20 cellular contexts compared by ENCODE assay signal in genomic region chr4:180840142-180840541, GRCh38.
DNase-seq lines count a peak whose midpoint lies in the region; ATAC-seq, FAIRE-seq and TF ChIP-seq lines count a peak whose summit lies in the region.
"Had no signal": no experiment of that assay in that cellular context is flagged by ENCODE, and none has a peak within 500 bp of the region (broad histone marks: within the 10 kb centered on the region; RNA-seq: fewer than 3 reads in every experiment).

No MANE protein-coding gene starts in this region.

- intact Hi-C loops in A673 (cut with micrococcal nuclease; ENCODE audit: unreplicated experiment), result loop anchor here (5.0 kb wide), 1 partner anchor 173 kb away; no protein-coding TSS in a partner anchor

- WGBS in H1 (ENCODE audit: extremely low coverage in 1 of 2, insufficient coverage in 1 of 2, insufficient read length in 1 of 2, insufficient replicate concordance in 2 of 2, low coverage in 1 of 2, low lambda C conversion rate in 2 of 2, missing lambda C conversion rate in 1 of 2), 2 experiments, result 73% methylated on average over 7 of the region's 7 CpGs; no CpG with 5 or more reads in 1 of the 2 experiments

- TF ChIP-seq RAD21 in H1 (IDR thresholded peaks at IDR 0.05 in 1 of 2, conservative IDR thresholded peaks at IDR 0.05 in 1 of 2; ENCODE audit: low read depth in 2 of 2, low read length in 2 of 2), result peak; percentile 29 to 58

- no peaks in the 10 kb centered on the region for H3K9me3 ChIP-seq in A673 (ENCODE audit: low read depth, low read length, poor library complexity, severe bottlenecking)
- H3K9me3 ChIP-seq in OCI-LY3 (ENCODE audit: insufficient read depth, low read length), result no peaks in the 10 kb centered on the region
- no peaks in the 10 kb centered on the region for H3K9me3 ChIP-seq in H1 (ENCODE audit: insufficient read depth in 2 of 2, low read depth in 1 of 2, low read length in 1 of 2)

- DNase-seq in A673 (ENCODE audit: low spot score) (peak; percentile 24), H1 (ENCODE audit: low read depth in 1 of 2, low spot score in 2 of 2) (no peak), SW 1271 (lab: John Stamatoyannopoulos, UW) (no peak), erythroblast (lab: John Stamatoyannopoulos, UW) (no peak)
- DNase-seq: activated CD4-positive, alpha-beta T cell treated with anti-CD3 and anti-CD28 coated beads, Interleukin-2, amount 50 U/mL, for 4 hours; activated CD8-positive, alpha-beta memory T cell treated with anti-CD3 and anti-CD28 coated beads, Interleukin-2, amount 50 U/mL, for 48 hours; activated naive CD8-positive, alpha-beta T cell treated with anti-CD3 and anti-CD28 coated beads for 36 hours; CD4-positive, alpha-beta T cell; foreskin fibroblast; left ventricle myocardium superior; NCI-H1436; NCI-H524; posterior cingulate gyrus; SHP77 treated with DMSO at 0.1 percent for 48 hours had no signal

- ATAC-seq in GM18868 (IDR thresholded peaks at IDR 0.05; ENCODE audit: unreplicated experiment), result peak; percentile 63
- no peak for ATAC-seq in HG02588 (IDR thresholded peaks at IDR 0.05; ENCODE audit: unreplicated experiment)
- ATAC-seq: left ventricle myocardium superior had no signal

- H4K8ac ChIP-seq in H1 (ENCODE audit: extremely low read depth, insufficient read depth, low read length), result no peak overlapping the region

- H3K23me2 ChIP-seq in H1 (ENCODE audit: low read depth, low read length), result no peaks in the 10 kb centered on the region

- H3K4me2 ChIP-seq in OCI-LY3 (ENCODE audit: low read length), result no peak overlapping the region
- H3K4me2 ChIP-seq in H1 (ENCODE audit: insufficient read depth in 1 of 2, low read depth in 2 of 2, low read length in 2 of 2), result no peak overlapping the region

- no peak overlapping the region for H3K4me3 ChIP-seq in A673 (ENCODE audit: low read depth, low read length, poor library complexity, severe bottlenecking)
- H3K4me3 ChIP-seq in OCI-LY3 (ENCODE audit: low read length), result no peak overlapping the region
- H3K4me3 ChIP-seq in H1 (ENCODE audit: extremely low read depth in 1 of 4, insufficient read depth in 2 of 4, low read depth in 3 of 4, low read length in 4 of 4), result no peak overlapping the region

- no peak overlapping the region for H2AK5ac ChIP-seq in H1 (ENCODE audit: low read depth, low read length)

- H3K18ac ChIP-seq in H1 (ENCODE audit: extremely low read depth, low read length), result no peak overlapping the region

- H3K27me3 ChIP-seq in A673 (replicated peaks; ENCODE audit: insufficient read depth, low read depth, low read length, poor library complexity) (no peaks in the 10 kb centered on the region), OCI-LY3 (ENCODE audit: low read depth, low read length) (no peaks in the 10 kb centered on the region), H1 (replicated peaks in 1 of 4; ENCODE audit: control insufficient read depth in 3 of 4, extremely low read depth in 1 of 4, insufficient read depth in 3 of 4, low read length in 3 of 4) (no peaks in the 10 kb centered on the region)

- no peaks in the 10 kb centered on the region for H3K36me3 ChIP-seq in A673 (ENCODE audit: insufficient read depth, low read length, poor library complexity, severe bottlenecking)
- no peaks in the 10 kb centered on the region for H3K36me3 ChIP-seq in OCI-LY3 (replicated peaks; ENCODE audit: low read depth, low read length)
- no peaks in the 10 kb centered on the region for H3K36me3 ChIP-seq in H1 (ENCODE audit: control insufficient read depth in 2 of 4, insufficient read depth in 4 of 4, low read length in 3 of 4)

- POLR2A ChIA-PET in A673 (lab: Charles Lee; ENCODE audit: low non-redundant PET) (no interaction called here), H1 (lab: Charles Lee; ENCODE audit: partially characterized antibody) (interaction anchor here (0.6 kb wide), 1 partner anchor 53 kb away, joined by 3 read pairs; no protein-coding TSS in a partner anchor)

- no peak overlapping the region for H3K56ac ChIP-seq in H1 (replicated peaks; ENCODE audit: insufficient read length, low read depth, low read length)

- H3K4me1 ChIP-seq in A673 (ENCODE audit: insufficient read depth, low read length, poor library complexity, severe bottlenecking) (no peaks in the 10 kb centered on the region), OCI-LY3 (ENCODE audit: low read length) (no peaks in the 10 kb centered on the region), H1 (replicated peaks in 1 of 4; ENCODE audit: control insufficient read depth in 3 of 4, insufficient read depth in 4 of 4, low read length in 3 of 4) (no peaks in the 10 kb centered on the region)

- H3K9ac ChIP-seq in OCI-LY3 (ENCODE audit: low read length) (no peak overlapping the region), H1 (replicated peaks in 1 of 4; ENCODE audit: extremely low read depth in 1 of 4, low read depth in 3 of 4, low read length in 3 of 4) (no peak overlapping the region)

- BruUV-seq in A673 (replicated peaks; lab: Mats Ljungman, UMichigan), result no TSS peak

- H3K23ac ChIP-seq in H1 (ENCODE audit: insufficient read length), result no peak overlapping the region

- H2BK20ac ChIP-seq in H1 (ENCODE audit: low read length), result no peak overlapping the region

- FAIRE-seq in H1 (lab: Jason Lieb, UNC), result no peak
- FAIRE-seq: astrocyte, G401.6 had no signal

- H2AFZ ChIP-seq in OCI-LY3 (ENCODE audit: low read depth, low read length) (no peak overlapping the region), H1 (ENCODE audit: low read length) (no peak overlapping the region)

- no peak overlapping the region for H2BK120ac ChIP-seq in H1 (replicated peaks; ENCODE audit: low read depth, low read length)

- no peaks in the 10 kb centered on the region for H3K79me1 ChIP-seq in H1 (ENCODE audit: low read depth, low read length)

- CTCF ChIA-PET in A673 (lab: Charles Lee) (interaction anchor here (1.0 kb wide), 1 partner anchor 175 kb away, joined by 3 read pairs; no protein-coding TSS in a partner anchor), H1 (lab: Charles Lee; ENCODE audit: partially characterized antibody) (interaction anchor here (1.0 to 1.1 kb wide), 2 partner anchors 8 to 161 kb away, joined by 3 to 6 read pairs; no protein-coding TSS in a partner anchor)

- TF ChIP-seq EP300 in H1 (IDR thresholded peaks at IDR 0.05; ENCODE audit: borderline replicate concordance in 1 of 2, low read depth in 2 of 2, low read length in 2 of 2), result no peak

- no peak overlapping the region for H4K91ac ChIP-seq in H1 (replicated peaks; ENCODE audit: insufficient read length, low read length)

- TF ChIP-seq POLR2A in H1 (IDR thresholded peaks at IDR 0.05; ENCODE audit: control extremely low read depth in 1 of 2, low read depth in 2 of 2, low read length in 2 of 2), result no peak
- TF ChIP-seq POLR2A in erythroblast (IDR thresholded peaks at IDR 0.05; ENCODE audit: low read length), result no peak

- H4K5ac ChIP-seq in H1 (ENCODE audit: insufficient read length, low read depth, low read length), result no peak overlapping the region

- H3K27ac ChIP-seq in A673 (ENCODE audit: low read depth, low read length, poor library complexity, severe bottlenecking) (no peak overlapping the region), OCI-LY3 (ENCODE audit: low read length) (no peak overlapping the region), H1 (ENCODE audit: low read depth, low read length) (no peak overlapping the region)
- H3K27ac ChIP-seq: HL-60 had no signal

- no peak overlapping the region for H3K4ac ChIP-seq in H1 (replicated peaks; ENCODE audit: insufficient read length, low read depth, low read length)

- no peak overlapping the region for H2BK15ac ChIP-seq in H1 (ENCODE audit: low read length)

- H2BK5ac ChIP-seq in H1 (ENCODE audit: low read depth, low read length), result no peak overlapping the region

- no peak overlapping the region for H3K14ac ChIP-seq in H1 (ENCODE audit: insufficient read length)

- H3K79me2 ChIP-seq in OCI-LY3 (ENCODE audit: low read length) (no peaks in the 10 kb centered on the region), H1 (ENCODE audit: control insufficient read depth in 1 of 2, insufficient read depth in 2 of 2, low read length in 2 of 2) (no peaks in the 10 kb centered on the region)

- H4K20me1 ChIP-seq in OCI-LY3 (ENCODE audit: insufficient read depth, low read length), result no peaks in the 10 kb centered on the region
- no peaks in the 10 kb centered on the region for H4K20me1 ChIP-seq in H1 (replicated peaks in 1 of 2; ENCODE audit: control insufficient read depth in 1 of 2, insufficient read depth in 2 of 2, low read length in 2 of 2)

- TF ChIP-seq CTCF in A673 (conservative IDR thresholded peaks at IDR 0.05; ENCODE audit: low read depth, low read length) (peak; percentile 40), OCI-LY3 (IDR thresholded peaks at IDR 0.05; ENCODE audit: low read depth, low read length) (peak; percentile 15; the same call in 1 of the 2 replicates), H1 (IDR thresholded peaks at IDR 0.05; ENCODE audit: control extremely low read depth in 1 of 3, insufficient read depth in 1 of 3, low read depth in 1 of 3, low read length in 3 of 3) (peak in 2 of 3 experiments; percentile 26 to 32; a peak in 2 of 4 replicates)

- no peak overlapping the region for H2BK12ac ChIP-seq in H1 (ENCODE audit: low read depth, low read length)

TF ChIP-seq in H1, 55 proteins besides CTCF, POLR2A, EP300 and RAD21:
- TF ChIP-seq CBX8 (IDR thresholded peaks at IDR 0.05; ENCODE audit: borderline replicate concordance, low read depth, low read length), result no peak
- no peak for TF ChIP-seq TAF7 (optimal IDR thresholded peaks at IDR 0.05; ENCODE audit: borderline replicate concordance, low read depth, low read length)
- no peak for TF ChIP-seq TEAD4 (IDR thresholded peaks at IDR 0.05; ENCODE audit: low read depth, low read length)
- no peak for TF ChIP-seq GABPA (IDR thresholded peaks at IDR 0.05; ENCODE audit: borderline replicate concordance, insufficient read depth, low read length)
TF ChIP-seq in H1: peak in this region for 0.
